ENCODE assay signal across 8 cellular contexts in genomic region chr2:172438064-172438421, GRCh38. TPM values are rescaled to one million over a fixed set of nuclear protein-coding genes. Genes with fewer than 3 reads are reported as not detected.
DNase-seq lines count a peak whose midpoint lies in the region; ATAC-seq, FAIRE-seq and TF ChIP-seq lines count a peak whose summit lies in the region.

No MANE protein-coding gene starts in this region.

- H3K27me3 ChIP-seq in left lung: no peaks in the 10 kb centered on the region

- no peak for FAIRE-seq in HTR-8/SVneo (lab: Jason Lieb, UNC)

- no peak for TF ChIP-seq CTCF in activated B cell treated with CpG ODN at 0.5 μM for 24 hours (IDR thresholded peaks at IDR 0.05)
- TF ChIP-seq CTCF in left lung (IDR thresholded peaks at IDR 0.05): no peak

- peaks cover 7% of the 10 kb centered on the region for H3K4me1 Mint-ChIP-seq in activated B cell treated with CpG ODN at 0.5 μM for 24 hours

- H3K27me3 Mint-ChIP-seq in activated B cell treated with CpG ODN at 0.5 μM for 24 hours: peaks cover 10% of the 10 kb centered on the region

- H3K4me3 Mint-ChIP-seq in activated B cell treated with CpG ODN at 0.5 μM for 24 hours: no peak overlapping the region

- H3K27ac ChIP-seq in left lung: peak overlapping the region in 1 of 2 donors; percentile 16

- CTCF ChIA-PET in activated B cell treated with CpG ODN at 0.5 μM for 24 hours (lab: Charles Lee): interaction anchor here (4.8 kb wide), 1 partner anchor 24 kb away, joined by 23 read pairs; no protein-coding TSS in a partner anchor

- no peak overlapping the region for H3K27ac Mint-ChIP-seq in activated B cell treated with CpG ODN at 0.5 μM for 24 hours

- POLR2A ChIA-PET in activated B cell treated with CpG ODN at 0.5 μM for 24 hours (lab: Charles Lee): interaction anchor here (0.7 kb wide), 1 partner anchor 1510 kb away, joined by 3 read pairs; no protein-coding TSS in a partner anchor

- intact Hi-C loops in activated B cell treated with CpG ODN at 0.5 μM for 24 hours (cut with micrococcal nuclease): no loop called here
- intact Hi-C loops in left lung (cut with DNase I): no loop called here

- ATAC-seq in HG02759 (IDR thresholded peaks at IDR 0.05; ENCODE audit: unreplicated experiment) (peak; percentile 31), activated B cell treated with CpG ODN at 0.5 μM for 24 hours (ENCODE audit: low read depth) (peak; percentile 71), left lung (no peak)

- H3K9me3 ChIP-seq in left lung: no peaks in the 10 kb centered on the region

- DNase-seq in Caki2 (ENCODE audit: low read depth) (peak; percentile 32), activated B cell treated with CpG ODN at 0.5 μM for 24 hours (no peak), kidney tubule cell (ENCODE audit: low spot score) (peak; percentile 86), SHP77 (lab: John Stamatoyannopoulos, UW) (no peak), left lung (no peak), HTR-8/SVneo (ENCODE audit: insufficient read length, low spot score) (no peak), DMS53 treated with DMSO at 0.1 percent for 48 hours (lab: John Stamatoyannopoulos, UW; ENCODE audit: unreplicated experiment) (no peak)

- no peaks in the 10 kb centered on the region for H3K36me3 Mint-ChIP-seq in activated B cell treated with CpG ODN at 0.5 μM for 24 hours (ENCODE audit: low read depth)

- in situ Hi-C loops in Caki2 (cut with HindIII; ENCODE audit: low pct_unique_long_range_greater_than_20kb, low sequenced_read_pairs): no loop called here

- peaks cover 0 to 68% of the 10 kb centered on the region in 2 donors for H3K4me1 ChIP-seq in left lung

- no peak overlapping the region for H3K4me3 ChIP-seq in left lung

- no peaks in the 10 kb centered on the region for H3K36me3 ChIP-seq in left lung

- no peaks in the 10 kb centered on the region for H3K9me3 Mint-ChIP-seq in activated B cell treated with CpG ODN at 0.5 μM for 24 hours

RNA-seq across cellular contexts. Expression of gene ITGA6, which starts 10.7 kb away (rescaled TPM):
- 18.9 and 22.2 TPM in 2 replicates for total RNA-seq in Caki2 (2014; rRNA removed; shearing (Covaris generic); ENCODE audit: low replicate concordance)
- total RNA-seq in activated B cell treated with CpG ODN at 0.5 μM for 24 hours: 0.31 and 0.42 TPM in 2 replicates
- total RNA-seq in left lung: 10 to 100 TPM; 43.1 to 67.5 TPM

Comparison
In these comparisons a context has a peak if more than half of its experiments do, and no peak if none do; other contexts are left out.
1. DNase-seq: peak in Caki2 (single experiment) and kidney tubule cell (single experiment); none in activated B cell treated with CpG ODN at 0.5 μM for 24 hours (single experiment), SHP77 (0 of 2), left lung (0 of 2), HTR-8/SVneo (single experiment) and DMS53 treated with DMSO at 0.1 percent for 48 hours (single experiment).
2. RNA of gene ITGA6, which starts 10.7 kb away (total RNA-seq): 43.1 to 67.5 TPM in left lung and 18.9 to 22.2 TPM in Caki2; 0.31 to 0.42 TPM in activated B cell treated with CpG ODN at 0.5 μM for 24 hours; every median in the first group is over 10 times any median in the second.